In the genomic region with DNA sequence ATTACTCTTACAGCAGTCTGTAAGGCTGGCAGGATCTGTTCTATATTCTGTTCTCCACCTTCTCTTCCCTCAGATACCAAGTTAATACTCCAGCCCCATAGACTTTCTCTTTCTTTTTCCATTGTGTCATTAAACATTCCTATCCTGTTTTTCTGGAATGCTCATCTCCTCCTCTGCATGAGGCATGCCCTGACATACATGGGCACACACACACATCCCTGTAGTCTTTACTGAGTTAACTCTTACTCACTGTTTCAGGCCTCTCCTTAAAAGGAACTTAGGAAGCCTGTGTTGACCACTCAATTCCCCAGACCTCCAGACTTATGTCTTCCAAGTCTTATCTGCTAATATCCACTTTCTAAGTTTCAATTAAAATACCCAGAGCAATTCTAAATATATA, we compare ENCODE assay signal across 24 cellular contexts.
DNase-seq lines count a peak whose midpoint lies in the region; ATAC-seq, FAIRE-seq and TF ChIP-seq lines count a peak whose summit lies in the region.
"Had no signal": no experiment of that assay in that cellular context is flagged by ENCODE, and none has a peak within 500 bp of the region (broad histone marks: within the 10 kb centered on the region; RNA-seq: fewer than 3 reads in every experiment).

No MANE protein-coding gene starts in this region.

- no peak overlapping the region for H2BK120ac ChIP-seq in mesenchymal stem cell (ENCODE audit: low read depth, low read length)

- FAIRE-seq in RCC 7860 (lab: Jason Lieb, UNC): no peak

- POLR2A ChIA-PET in Caco-2 (lab: Charles Lee): no interaction called here

- no peak overlapping the region for H3K23ac ChIP-seq in mesenchymal stem cell (ENCODE audit: low read length in 2 of 2)

- no peak overlapping the region for H3K4ac ChIP-seq in mesenchymal stem cell (ENCODE audit: low read depth in 1 of 2, low read length in 2 of 2)

- H3K9ac ChIP-seq in mesenchymal stem cell (ENCODE audit: low read length): no peak overlapping the region

- no peak for ATAC-seq in GM21619 (IDR thresholded peaks at IDR 0.05; ENCODE audit: unreplicated experiment)
- ATAC-seq: CD8-positive, alpha-beta T cell; left colon; T-cell had no signal

- H3K18ac ChIP-seq in mesenchymal stem cell (ENCODE audit: low read depth in 1 of 2, low read length in 2 of 2): no peak overlapping the region

- no peaks in the 10 kb centered on the region for H3K36me3 ChIP-seq in mesenchymal stem cell (ENCODE audit: control insufficient read depth in 1 of 2, insufficient read depth in 2 of 2, low read depth in 1 of 2, low read length in 2 of 2)
- H3K36me3 ChIP-seq in Caco-2 (ENCODE audit: control insufficient read depth, insufficient read depth, low read length): no peaks in the 10 kb centered on the region
- H3K36me3 ChIP-seq: tibial artery had no signal

- no peak overlapping the region for H3K14ac ChIP-seq in mesenchymal stem cell (ENCODE audit: low read length in 2 of 2)

- H2BK5ac ChIP-seq in mesenchymal stem cell (ENCODE audit: low read depth, low read length, poor library complexity, severe bottlenecking): no peak overlapping the region

- H3K4me3 Mint-ChIP-seq in Caco-2 (ENCODE audit: unreplicated experiment) (no peak overlapping the region), nephron progenitor cell (no peak overlapping the region)
- H3K4me3 Mint-ChIP-seq: CD8-positive, alpha-beta T cell; naive B cell; stimulated activated naive CD8-positive, alpha-beta T cell treated with anti-CD3 and anti-CD28 coated beads, Interleukin-15, Interleukin-2, amounts not matched to agents 100 ng/mL and 50 ng/mL, for 24 hours; T-cell had no signal

- no peak overlapping the region for H3K27ac ChIP-seq in mesenchymal stem cell (ENCODE audit: low read length, poor library complexity, severe bottlenecking)
- H3K27ac ChIP-seq: dorsolateral prefrontal cortex, tibial artery had no signal

- H3K9me3 Mint-ChIP-seq in Caco-2 (ENCODE audit: unreplicated experiment): peaks cover 29% of the 10 kb centered on the region
- H3K9me3 Mint-ChIP-seq in nephron progenitor cell: no peaks in the 10 kb centered on the region
- H3K9me3 Mint-ChIP-seq: CD8-positive, alpha-beta T cell; stimulated activated naive CD8-positive, alpha-beta T cell treated with anti-CD3 and anti-CD28 coated beads, Interleukin-15, Interleukin-2, amounts not matched to agents 100 ng/mL and 50 ng/mL, for 24 hours had no signal

- BruUV-seq in Caco-2 (replicated peaks; lab: Mats Ljungman, UMichigan): no TSS peak

- H2AK5ac ChIP-seq in mesenchymal stem cell (ENCODE audit: low read length, severe bottlenecking): no peak overlapping the region

- H3K27ac Mint-ChIP-seq in Caco-2 (ENCODE audit: unreplicated experiment): no peak overlapping the region
- no peak overlapping the region for H3K27ac Mint-ChIP-seq in nephron progenitor cell
- H3K27ac Mint-ChIP-seq: CD8-positive, alpha-beta T cell; naive B cell; stimulated activated naive CD8-positive, alpha-beta T cell treated with anti-CD3 and anti-CD28 coated beads, Interleukin-15, Interleukin-2, amounts not matched to agents 100 ng/mL and 50 ng/mL, for 24 hours; T-cell had no signal

- no peak overlapping the region for H3K4me3 ChIP-seq in epithelial cell of proximal tubule (ENCODE audit: low read depth, low read length)
- H3K4me3 ChIP-seq in mesenchymal stem cell (ENCODE audit: insufficient read depth in 1 of 2, low read depth in 1 of 2, low read length in 2 of 2): no peak overlapping the region
- no peak overlapping the region for H3K4me3 ChIP-seq in Caco-2 (ENCODE audit: low read depth, low read length)
- H3K4me3 ChIP-seq: dorsolateral prefrontal cortex, tibial artery had no signal

- H4K8ac ChIP-seq in mesenchymal stem cell (ENCODE audit: low read length): no peak overlapping the region

- H3K4me1 ChIP-seq in mesenchymal stem cell (ENCODE audit: control insufficient read depth, insufficient read depth, low read depth, low read length): peaks cover 4% of the 10 kb centered on the region
- no peaks in the 10 kb centered on the region for H3K4me1 ChIP-seq in Caco-2
- H3K4me1 ChIP-seq: tibial artery had no signal

- DNase-seq in EL (peak; percentile 46), RCC 7860 (ENCODE audit: low spot score) (peak; percentile 28), epithelial cell of proximal tubule (ENCODE audit: low read depth) (peak; percentile 25), mesenchymal stem cell (peak; percentile 49), Caco-2 (no peak), nephron progenitor cell (no peak), UCSD-AML1 (lab: John Stamatoyannopoulos, UW; ENCODE audit: unreplicated experiment) (no peak)
- DNase-seq: activated CD4-positive, alpha-beta T cell treated with anti-CD3 and anti-CD28 coated beads for 1 hour; activated naive CD4-positive, alpha-beta T cell; activated T-cell treated with anti-CD3 and anti-CD28 coated beads, Interleukin-2, amount 50 U/mL, for 1 hour; amniotic stem cell; CD8-positive, alpha-beta T cell; DMS53; dorsolateral prefrontal cortex; erythroblast; left colon; mesendoderm; naive B cell; NCI-H146; SHP77 treated with DMSO at 0.1 percent for 48 hours; T-cell; tibial artery had no signal

- no peaks in the 10 kb centered on the region for H3K27me3 ChIP-seq in mesenchymal stem cell (ENCODE audit: control insufficient read depth in 1 of 2, insufficient read depth in 1 of 2, low read length in 2 of 2)
- no peaks in the 10 kb centered on the region for H3K27me3 ChIP-seq in Caco-2 (replicated peaks; ENCODE audit: control insufficient read depth, insufficient read depth, low read length)
- H3K27me3 ChIP-seq: dorsolateral prefrontal cortex, tibial artery had no signal

- H2BK12ac ChIP-seq in mesenchymal stem cell (ENCODE audit: low read length in 2 of 2): no peak overlapping the region

- intact Hi-C loops in Caco-2 (cut with micrococcal nuclease; ENCODE audit: unreplicated experiment): no loop called here

- H2AFZ ChIP-seq in mesenchymal stem cell (ENCODE audit: low read depth, low read length): no peak overlapping the region

- no peak overlapping the region for H2BK15ac ChIP-seq in mesenchymal stem cell (ENCODE audit: low read depth, poor library complexity, severe bottlenecking)

- no peaks in the 10 kb centered on the region for H3K79me1 ChIP-seq in mesenchymal stem cell (replicated peaks; ENCODE audit: low read length, poor library complexity, severe bottlenecking)

- H3K9me3 ChIP-seq in mesenchymal stem cell (ENCODE audit: control insufficient read depth, low read length) (no peaks in the 10 kb centered on the region), Caco-2 (peaks cover 5% of the 10 kb centered on the region; the same call in 1 of the 2 replicates)
- H3K9me3 ChIP-seq: tibial artery had no signal

- H4K91ac ChIP-seq in mesenchymal stem cell (ENCODE audit: low read length): no peak overlapping the region

- CTCF ChIA-PET in Caco-2 (lab: Charles Lee): no interaction called here

- H3K27me3 Mint-ChIP-seq in Caco-2 (ENCODE audit: insufficient read depth, unreplicated experiment) (no peaks in the 10 kb centered on the region), nephron progenitor cell (ENCODE audit: low read depth, poor library complexity) (no peaks in the 10 kb centered on the region)
- H3K27me3 Mint-ChIP-seq: naive B cell; stimulated activated naive CD8-positive, alpha-beta T cell treated with anti-CD3 and anti-CD28 coated beads, Interleukin-15, Interleukin-2, amounts not matched to agents 100 ng/mL and 50 ng/mL, for 24 hours had no signal

- H3K4me1 Mint-ChIP-seq in Caco-2 (ENCODE audit: low read depth, unreplicated experiment) (peaks cover 20% of the 10 kb centered on the region), nephron progenitor cell (no peaks in the 10 kb centered on the region)
- H3K4me1 Mint-ChIP-seq: naive B cell, T-cell had no signal

- H3K4me2 ChIP-seq in mesenchymal stem cell (ENCODE audit: low read length, poor library complexity, severe bottlenecking): no peak overlapping the region

- H3K36me3 Mint-ChIP-seq in Caco-2 (ENCODE audit: insufficient read depth, unreplicated experiment) (no peaks in the 10 kb centered on the region), nephron progenitor cell (ENCODE audit: low read depth) (no peaks in the 10 kb centered on the region)
- H3K36me3 Mint-ChIP-seq: CD8-positive, alpha-beta T cell; naive B cell; T-cell had no signal

- TF ChIP-seq CTCF in epithelial cell of proximal tubule (conservative IDR thresholded peaks at IDR 0.05; ENCODE audit: low read depth, low read length) (no peak), Caco-2 (IDR thresholded peaks at IDR 0.05; ENCODE audit: insufficient read depth in 1 of 2, low read depth in 1 of 2, low read length in 1 of 2, severe bottlenecking in 1 of 2, unreplicated experiment in 1 of 2) (no peak), nephron progenitor cell (IDR thresholded peaks at IDR 0.05) (no peak)

Comparison
In these comparisons a context has a peak if more than half of its experiments do, and no peak if none do; other contexts are left out.
1. DNase-seq: peak in EL (single experiment), RCC 7860 (single experiment), epithelial cell of proximal tubule (single experiment) and mesenchymal stem cell (single experiment); none in Caco-2 (0 of 2), nephron progenitor cell (single experiment) and UCSD-AML1 (single experiment).